1 cellular context compared by ENCODE assay signal in genomic region chr4:37922323-37922722, GRCh38.
TF ChIP-seq lines count a peak whose summit lies in the region.

No MANE protein-coding gene starts in this region.

TF ChIP-seq in HepG2, 621 proteins besides CTCF, POLR2A, EP300 and RAD21 (continued from another document):
- no peak for TF ChIP-seq ZNF75D (CRISPR knock-in tag; IDR thresholded peaks at IDR 0.05; ENCODE audit: borderline replicate concordance)
- no peak for TF ChIP-seq ZNF563 (CRISPR knock-in tag; IDR thresholded peaks at IDR 0.05)
- TF ChIP-seq GATAD2A (CRISPR knock-in tag; IDR thresholded peaks at IDR 0.05) = no peak
- TF ChIP-seq NPAS2 (CRISPR knock-in tag; IDR thresholded peaks at IDR 0.05; ENCODE audit: borderline replicate concordance) = no peak
- TF ChIP-seq MEF2D (CRISPR knock-in tag; IDR thresholded peaks at IDR 0.05) = no peak
- no peak for TF ChIP-seq YEATS2 (CRISPR knock-in tag; IDR thresholded peaks at IDR 0.05; ENCODE audit: borderline replicate concordance)
- TF ChIP-seq JUND (CRISPR knock-in tag; IDR thresholded peaks at IDR 0.05) = no peak
- TF ChIP-seq ZBTB20 (CRISPR knock-in tag; IDR thresholded peaks at IDR 0.05; ENCODE audit: borderline replicate concordance, low read depth) = no peak
- TF ChIP-seq KDM4B (CRISPR knock-in tag; IDR thresholded peaks at IDR 0.05) = no peak
- no peak for TF ChIP-seq ZNF251 (CRISPR knock-in tag; IDR thresholded peaks at IDR 0.05)
- TF ChIP-seq ZNF121 (CRISPR knock-in tag; IDR thresholded peaks at IDR 0.05) = no peak
- no peak for TF ChIP-seq KLF13 (CRISPR knock-in tag; IDR thresholded peaks at IDR 0.05)
- no peak for TF ChIP-seq NAIF1 (CRISPR knock-in tag; IDR thresholded peaks at IDR 0.05; ENCODE audit: borderline replicate concordance)
